26 cellular contexts compared by ENCODE assay signal in genomic region chr20:59037386-59037785, GRCh38. TPM values are rescaled to one million over a fixed set of nuclear protein-coding genes. Genes with fewer than 3 reads are reported as not detected.
DNase-seq lines count a peak whose midpoint lies in the region; ATAC-seq lines count a peak whose summit lies in the region.
"Had no signal": no experiment of that assay in that cellular context is flagged by ENCODE, and none has a peak within 500 bp of the region (broad histone marks: within the 10 kb centered on the region; RNA-seq: fewer than 3 reads in every experiment).

No MANE protein-coding gene starts in this region.

- H3K27ac Mint-ChIP-seq in activated naive CD4-positive, alpha-beta T cell treated with anti-CD3 and anti-CD28 coated beads, Interleukin-2, amount 50 U/mL, for 24 hours = peak overlapping the region; percentile 89
- H3K27ac Mint-ChIP-seq in activated naive CD4-positive, alpha-beta T cell treated with anti-CD3 and anti-CD28 coated beads, Interleukin-2, amount 10 ng/mL, durations not matched to agents 7 days and 5 days = no peak overlapping the region
- peak overlapping the region; percentile 11 for H3K27ac Mint-ChIP-seq in activated T-helper 17 cell treated with anti-CD3 and anti-CD28 coated beads, Interleukin-2, amount 50 U/mL, for 72 hours
- peak overlapping the region; percentile 11 for H3K27ac Mint-ChIP-seq in stimulated activated effector memory CD8-positive, alpha-beta T cell treated with anti-CD3 and anti-CD28 coated beads, Interleukin-12 subunit alpha, Interleukin-12 subunit beta, amount 100 ng/mL, for 72 hours
- H3K27ac Mint-ChIP-seq: dendritic cell treated with granulocyte-macrophage colony-stimulating factor and Interleukin-4, amounts not matched to agents 40 ng/mL and 50 ng/mL, for 4 days; GM23338; HFFc6; stimulated activated naive B cell treated with anti-CD40 and anti-IgM and Interleukin-4, amounts not matched to agents 10 μg/mL and 1 μg/mL and 100 μg/mL, for 72 hours had no signal

- peaks cover 35% of the 10 kb centered on the region for H3K36me3 Mint-ChIP-seq in activated naive CD4-positive, alpha-beta T cell treated with anti-CD3 and anti-CD28 coated beads, Interleukin-2, amount 50 U/mL, for 24 hours
- H3K36me3 Mint-ChIP-seq in activated naive CD4-positive, alpha-beta T cell treated with anti-CD3 and anti-CD28 coated beads, Interleukin-2, amount 10 ng/mL, durations not matched to agents 7 days and 5 days = peaks cover 56% of the 10 kb centered on the region
- H3K36me3 Mint-ChIP-seq in activated T-helper 17 cell treated with anti-CD3 and anti-CD28 coated beads, Interleukin-2, amount 50 U/mL, for 72 hours (ENCODE audit: low read depth) = peaks cover 89% of the 10 kb centered on the region
- H3K36me3 Mint-ChIP-seq in stimulated activated effector memory CD8-positive, alpha-beta T cell treated with anti-CD3 and anti-CD28 coated beads, Interleukin-12 subunit alpha, Interleukin-12 subunit beta, amount 100 ng/mL, for 72 hours = peaks cover 90% of the 10 kb centered on the region

- H3K4me3 ChIP-seq in H7 (ENCODE audit: insufficient read depth, low read depth, low read length) = no peak overlapping the region
- H3K4me3 ChIP-seq: adrenal gland, GM23338, pancreas had no signal

- H3K4me1 Mint-ChIP-seq in activated naive CD4-positive, alpha-beta T cell treated with anti-CD3 and anti-CD28 coated beads, Interleukin-2, amount 50 U/mL, for 24 hours = peaks cover 55% of the 10 kb centered on the region
- H3K4me1 Mint-ChIP-seq in activated naive CD4-positive, alpha-beta T cell treated with anti-CD3 and anti-CD28 coated beads, Interleukin-2, amount 10 ng/mL, durations not matched to agents 7 days and 5 days = peaks cover 64% of the 10 kb centered on the region
- H3K4me1 Mint-ChIP-seq in activated T-helper 17 cell treated with anti-CD3 and anti-CD28 coated beads, Interleukin-2, amount 50 U/mL, for 72 hours = peaks cover 32% of the 10 kb centered on the region
- peaks cover 51% of the 10 kb centered on the region for H3K4me1 Mint-ChIP-seq in stimulated activated effector memory CD8-positive, alpha-beta T cell treated with anti-CD3 and anti-CD28 coated beads, Interleukin-12 subunit alpha, Interleukin-12 subunit beta, amount 100 ng/mL, for 72 hours

- DNase-seq in activated naive CD4-positive, alpha-beta T cell treated with anti-CD3 and anti-CD28 coated beads, Interleukin-2, amount 10 ng/mL, durations not matched to agents 7 days and 5 days = no peak
- DNase-seq in stimulated activated effector memory CD8-positive, alpha-beta T cell treated with anti-CD3 and anti-CD28 coated beads, Interleukin-12 subunit alpha, Interleukin-12 subunit beta, amount 100 ng/mL, for 72 hours (ENCODE audit: low spot score in 2 of 2) = peak in 1 of 2 donors; percentile 44
- DNase-seq in H7 = no peak
- DNase-seq: activated CD4-positive, alpha-beta T cell treated with anti-CD3 and anti-CD28 coated beads, Interleukin-2, amount 50 U/mL, for 1 hour; activated effector memory CD4-positive, alpha-beta T cell treated with anti-CD3 and anti-CD28 coated beads, Interleukin-2, amount 50 U/mL, for 16 hours; adrenal gland; central memory CD4-positive, alpha-beta T cell; EL; HFFc6; NCI-H1048; NCI-H1694; NCI-H446 treated with DMSO at 0.1 percent for 48 hours; NCI-H774; pancreas; SHP77; stimulated activated naive B cell treated with anti-CD40 and anti-IgM and Interleukin-4, amounts not matched to agents 10 μg/mL and 1 μg/mL and 100 μg/mL, for 72 hours; substantia nigra; trophoblast cell had no signal

- H3K27me3 ChIP-seq in H7 (ENCODE audit: control insufficient read depth, insufficient read depth, low read length) = no peaks in the 10 kb centered on the region; the same call in 1 of the 2 replicates
- H3K27me3 ChIP-seq: adrenal gland, pancreas had no signal

- peaks cover 5% of the 10 kb centered on the region for H3K36me3 ChIP-seq in H7 (replicated peaks; ENCODE audit: control insufficient read depth, insufficient read depth, low read length)

- H3K4me3 Mint-ChIP-seq in activated naive CD4-positive, alpha-beta T cell treated with anti-CD3 and anti-CD28 coated beads, Interleukin-2, amount 50 U/mL, for 24 hours = peak overlapping the region; percentile 16
- no peak overlapping the region for H3K4me3 Mint-ChIP-seq in activated naive CD4-positive, alpha-beta T cell treated with anti-CD3 and anti-CD28 coated beads, Interleukin-2, amount 10 ng/mL, durations not matched to agents 7 days and 5 days
- H3K4me3 Mint-ChIP-seq in activated T-helper 17 cell treated with anti-CD3 and anti-CD28 coated beads, Interleukin-2, amount 50 U/mL, for 72 hours = no peak overlapping the region
- H3K4me3 Mint-ChIP-seq in stimulated activated effector memory CD8-positive, alpha-beta T cell treated with anti-CD3 and anti-CD28 coated beads, Interleukin-12 subunit alpha, Interleukin-12 subunit beta, amount 100 ng/mL, for 72 hours = no peak overlapping the region
- H3K4me3 Mint-ChIP-seq: dendritic cell treated with granulocyte-macrophage colony-stimulating factor and Interleukin-4, amounts not matched to agents 40 ng/mL and 50 ng/mL, for 4 days; GM23338; HFFc6; stimulated activated naive B cell treated with anti-CD40 and anti-IgM and Interleukin-4, amounts not matched to agents 10 μg/mL and 1 μg/mL and 100 μg/mL, for 72 hours had no signal

- H3K27me3 Mint-ChIP-seq in activated naive CD4-positive, alpha-beta T cell treated with anti-CD3 and anti-CD28 coated beads, Interleukin-2, amount 50 U/mL, for 24 hours = no peaks in the 10 kb centered on the region
- no peaks in the 10 kb centered on the region for H3K27me3 Mint-ChIP-seq in activated naive CD4-positive, alpha-beta T cell treated with anti-CD3 and anti-CD28 coated beads, Interleukin-2, amount 10 ng/mL, durations not matched to agents 7 days and 5 days
- no peaks in the 10 kb centered on the region for H3K27me3 Mint-ChIP-seq in activated T-helper 17 cell treated with anti-CD3 and anti-CD28 coated beads, Interleukin-2, amount 50 U/mL, for 72 hours
- H3K27me3 Mint-ChIP-seq: dendritic cell treated with granulocyte-macrophage colony-stimulating factor and Interleukin-4, amounts not matched to agents 40 ng/mL and 50 ng/mL, for 4 days; IgD-negative memory B cell; stimulated activated naive B cell treated with anti-CD40 and anti-IgM and Interleukin-4, amounts not matched to agents 10 μg/mL and 1 μg/mL and 100 μg/mL, for 72 hours had no signal

- ATAC-seq in activated T-helper 17 cell treated with anti-CD3 and anti-CD28 coated beads, Interleukin-2, amount 50 U/mL, for 72 hours (replicated peaks) = no peak
- no peak for ATAC-seq in stimulated activated effector memory CD8-positive, alpha-beta T cell treated with anti-CD3 and anti-CD28 coated beads, Interleukin-12 subunit alpha, Interleukin-12 subunit beta, amount 100 ng/mL, for 72 hours
- ATAC-seq: GM23338; Panc1; pancreas; stimulated activated naive B cell treated with anti-CD40 and anti-IgM and Interleukin-4, amounts not matched to agents 10 μg/mL and 1 μg/mL and 100 μg/mL, for 72 hours had no signal

- H3K9me3 Mint-ChIP-seq in activated naive CD4-positive, alpha-beta T cell treated with anti-CD3 and anti-CD28 coated beads, Interleukin-2, amount 50 U/mL, for 24 hours = no peaks in the 10 kb centered on the region
- no peaks in the 10 kb centered on the region for H3K9me3 Mint-ChIP-seq in activated naive CD4-positive, alpha-beta T cell treated with anti-CD3 and anti-CD28 coated beads, Interleukin-2, amount 10 ng/mL, durations not matched to agents 7 days and 5 days
- no peaks in the 10 kb centered on the region for H3K9me3 Mint-ChIP-seq in activated T-helper 17 cell treated with anti-CD3 and anti-CD28 coated beads, Interleukin-2, amount 50 U/mL, for 72 hours
- H3K9me3 Mint-ChIP-seq in stimulated activated effector memory CD8-positive, alpha-beta T cell treated with anti-CD3 and anti-CD28 coated beads, Interleukin-12 subunit alpha, Interleukin-12 subunit beta, amount 100 ng/mL, for 72 hours = no peaks in the 10 kb centered on the region
- H3K9me3 Mint-ChIP-seq: dendritic cell treated with granulocyte-macrophage colony-stimulating factor and Interleukin-4, amounts not matched to agents 40 ng/mL and 50 ng/mL, for 4 days; GM23338; HFFc6; IgD-negative memory B cell; stimulated activated naive B cell treated with anti-CD40 and anti-IgM and Interleukin-4, amounts not matched to agents 10 μg/mL and 1 μg/mL and 100 μg/mL, for 72 hours had no signal

- CTCF ChIA-PET in activated naive CD4-positive, alpha-beta T cell treated with anti-CD3 and anti-CD28 coated beads, Interleukin-2, amount 10 ng/mL, durations not matched to agents 7 days and 5 days (lab: Charles Lee) = no interaction called here

RNA-seq across cellular contexts. Expression of gene PRELID3B, which starts 5.2 kb away (rescaled TPM):
- 100 to 1,000 TPM in 1 of 2 donors, 10 to 100 TPM in 1; 77.1 to 107 TPM for total RNA-seq in activated T-helper 17 cell treated with anti-CD3 and anti-CD28 coated beads, Interleukin-2, amount 50 U/mL, for 72 hours
- 29.5 and 36.3 TPM in 2 replicates for total RNA-seq in H7 (2014; rRNA removed; shearing (Covaris generic))

RNA-seq across cellular contexts. Expression of gene ATP5F1E, which starts 5.3 kb away (rescaled TPM):
- total RNA-seq in activated T-helper 17 cell treated with anti-CD3 and anti-CD28 coated beads, Interleukin-2, amount 50 U/mL, for 72 hours = 10 to 100 TPM; 45.5 to 78.0 TPM
- 14.3 and 16.4 TPM in 2 replicates for total RNA-seq in H7 (2014; rRNA removed; shearing (Covaris generic))

RNA-seq across cellular contexts. Expression of gene TUBB1, which starts 18.2 kb away (rescaled TPM):
- total RNA-seq in activated T-helper 17 cell treated with anti-CD3 and anti-CD28 coated beads, Interleukin-2, amount 50 U/mL, for 72 hours = under 1 TPM; 0.08 to 0.13 TPM
- not detected in 2 replicates for total RNA-seq in H7 (2014; rRNA removed; shearing (Covaris generic))
- total RNA-seq: fibroblast of villous mesenchyme, GM23338, HFFc6, renal cortical epithelial cell had no signal

RNA-seq across cellular contexts. Expression of gene CTSZ, which starts 30.3 kb away (rescaled TPM):
- 10 to 100 TPM; 29.7 to 52.2 TPM for total RNA-seq in activated T-helper 17 cell treated with anti-CD3 and anti-CD28 coated beads, Interleukin-2, amount 50 U/mL, for 72 hours
- total RNA-seq in H7 (2014; rRNA removed; shearing (Covaris generic)) = 12.9 and 19.7 TPM in 2 replicates

RNA-seq across cellular contexts. Expression of gene NELFCD, which starts 56.3 kb away (rescaled TPM):
- total RNA-seq in activated T-helper 17 cell treated with anti-CD3 and anti-CD28 coated beads, Interleukin-2, amount 50 U/mL, for 72 hours = 100 to 1,000 TPM in 1 of 2 donors, 10 to 100 TPM in 1; 92.7 to 124 TPM
- 36.8 and 39.8 TPM in 2 replicates for total RNA-seq in H7 (2014; rRNA removed; shearing (Covaris generic))
